In the genomic region with DNA sequence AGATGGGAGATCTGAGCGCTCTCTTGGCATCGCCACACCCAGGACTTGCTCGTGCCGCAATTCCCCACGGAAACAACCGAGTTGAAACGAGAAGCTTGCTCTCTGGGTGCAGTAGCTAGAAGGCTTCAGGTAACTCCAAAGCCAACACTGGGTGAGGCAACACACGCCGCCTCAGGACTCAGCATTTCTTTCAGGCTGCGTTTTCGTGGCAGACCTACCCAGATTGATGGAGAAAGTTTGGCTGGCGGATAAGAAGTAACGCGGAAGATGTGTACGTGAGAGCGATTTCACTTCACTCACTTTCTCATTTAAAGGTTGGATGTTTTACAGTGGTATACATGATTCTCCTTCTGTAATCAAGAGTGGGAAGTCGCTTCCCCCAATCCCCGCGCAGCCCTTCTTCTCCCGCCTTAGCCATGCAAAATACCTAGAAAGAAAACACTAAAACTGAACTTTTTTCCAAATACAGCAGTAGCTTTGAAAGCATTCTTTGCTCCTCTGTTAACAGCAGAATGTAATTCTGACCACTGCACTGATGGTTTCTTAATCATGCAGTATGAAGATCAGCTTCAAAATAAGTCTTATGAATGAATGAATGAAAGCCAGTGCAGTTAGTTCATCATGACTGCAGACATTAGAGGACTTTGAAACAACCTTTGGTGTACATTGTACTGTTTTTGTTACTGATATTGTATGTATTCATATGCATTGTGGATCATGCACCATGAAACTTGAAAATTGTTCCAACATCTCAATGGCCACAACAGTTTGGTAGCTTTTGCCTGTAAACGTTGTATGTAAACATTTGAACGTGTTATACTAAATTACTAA, we compare ENCODE assay signal across 8 cellular contexts. TPM values are rescaled to one million over a fixed set of nuclear protein-coding genes. Genes with fewer than 3 reads are reported as not detected.
DNase-seq lines count a peak whose midpoint lies in the region; ATAC-seq and TF ChIP-seq lines count a peak whose summit lies in the region.

No MANE protein-coding gene starts in this region.

- peak overlapping the region; percentile 59 for H3K9ac ChIP-seq in HUES64 (ENCODE audit: low read depth, low read length)

- H3K9me3 Mint-ChIP-seq in T-helper 1 cell treated with Interleukin-12 subunit alpha and Interleukin-12 subunit beta and Interleukin-4 antibody, amounts not matched to agents 30 μg/mL and 1 μg/mL, for 36 hours = peaks cover 4% of the 10 kb centered on the region
- H3K9me3 Mint-ChIP-seq in memory B cell = peaks cover 1% of the 10 kb centered on the region

- H3K4me1 ChIP-seq in HUES64 (ENCODE audit: insufficient read depth, low read length) (peaks cover 30% of the 10 kb centered on the region), thymus (ENCODE audit: control insufficient read depth, insufficient read depth, low read length) (peaks cover 18% of the 10 kb centered on the region)

- H3K4me1 Mint-ChIP-seq in T-helper 1 cell treated with Interleukin-12 subunit alpha and Interleukin-12 subunit beta and Interleukin-4 antibody, amounts not matched to agents 30 μg/mL and 1 μg/mL, for 36 hours (ENCODE audit: low read depth) = peaks cover 33% of the 10 kb centered on the region
- H3K4me1 Mint-ChIP-seq in memory B cell = peaks cover 21% of the 10 kb centered on the region

- 3% methylated on average over 19 of the region's 22 CpGs for WGBS in HUES64
- whole genome bisulfite sequencing in thymus = 3% methylated on average over 22 of the region's 22 CpGs

- H3K9me3 ChIP-seq in HUES64 (ENCODE audit: insufficient read depth, low read depth, low read length) = no peaks in the 10 kb centered on the region
- H3K9me3 ChIP-seq in thymus (ENCODE audit: control insufficient read depth) = no peaks in the 10 kb centered on the region

- DNase-seq in GM10248 (ENCODE audit: extremely low spot score) = peak; percentile 50
- peak in 4 of 10 donors; percentile 37 to 48 (median 42) for DNase-seq in dorsolateral prefrontal cortex
- no peak for DNase-seq in memory B cell (ENCODE audit: low spot score in 2 of 2)
- DNase-seq in GOT3 (lab: John Stamatoyannopoulos, UW) = no peak

- CTCF ChIA-PET in GM10248 (lab: Yijun Ruan, JAX) = interaction anchor here (1.0 to 2.6 kb wide), 10 partner anchors 9 to 298 kb away, joined by 3 to 8 read pairs (median 4); no protein-coding TSS in a partner anchor

- no peak for TF ChIP-seq CTCF in GM10248 (IDR thresholded peaks at IDR 0.05; ENCODE audit: control extremely low read depth, extremely low read depth, low read depth, missing control alignments)
- peak in 4 of 56 donors; percentile 0 to 5 (median 2) for TF ChIP-seq CTCF in dorsolateral prefrontal cortex (IDR thresholded peaks at IDR 0.05 in 54 of 56, conservative IDR thresholded peaks at IDR 0.05 in 2 of 56; ENCODE audit: low read depth in 1 of 56, partially characterized antibody in 56 of 56)

- H3K27me3 Mint-ChIP-seq in T-helper 1 cell treated with Interleukin-12 subunit alpha and Interleukin-12 subunit beta and Interleukin-4 antibody, amounts not matched to agents 30 μg/mL and 1 μg/mL, for 36 hours (ENCODE audit: low read depth) = no peaks in the 10 kb centered on the region
- no peaks in the 10 kb centered on the region for H3K27me3 Mint-ChIP-seq in memory B cell

- POLR2A ChIA-PET in GM10248 (lab: Yijun Ruan, JAX) = interaction anchor here (1.0 kb wide), 1 partner anchor 592 kb away, joined by 3 read pairs; no protein-coding TSS in a partner anchor

- H3K4me3 Mint-ChIP-seq in T-helper 1 cell treated with Interleukin-12 subunit alpha and Interleukin-12 subunit beta and Interleukin-4 antibody, amounts not matched to agents 30 μg/mL and 1 μg/mL, for 36 hours = peak overlapping the region; percentile 93
- peak overlapping the region; percentile 95 for H3K4me3 Mint-ChIP-seq in memory B cell

- peaks cover 3% of the 10 kb centered on the region for H3K36me3 Mint-ChIP-seq in T-helper 1 cell treated with Interleukin-12 subunit alpha and Interleukin-12 subunit beta and Interleukin-4 antibody, amounts not matched to agents 30 μg/mL and 1 μg/mL, for 36 hours (ENCODE audit: low read depth)
- no peaks in the 10 kb centered on the region for H3K36me3 Mint-ChIP-seq in memory B cell

- no peaks in the 10 kb centered on the region for H3K36me3 ChIP-seq in HUES64 (ENCODE audit: insufficient read depth, low read length)
- H3K36me3 ChIP-seq in thymus (ENCODE audit: control insufficient read depth, insufficient read depth) = no peaks in the 10 kb centered on the region

- H3K4me3 ChIP-seq in HUES64 (ENCODE audit: low read length) (peak overlapping the region; percentile 87), dorsolateral prefrontal cortex (peak overlapping the region; percentile 58 to 97 (median 84)), thymus (ENCODE audit: low read length) (peak overlapping the region; percentile 72)

- peak overlapping the region; percentile 92 for H3K27ac Mint-ChIP-seq in T-helper 1 cell treated with Interleukin-12 subunit alpha and Interleukin-12 subunit beta and Interleukin-4 antibody, amounts not matched to agents 30 μg/mL and 1 μg/mL, for 36 hours
- H3K27ac Mint-ChIP-seq in memory B cell = no peak overlapping the region

- intact Hi-C loops in dorsolateral prefrontal cortex (cut with DNase I) = loop anchor here (2.0 to 10.0 kb wide), 8 partner anchors 79 to 499 kb away; no protein-coding TSS in a partner anchor

- peaks cover 44% of the 10 kb centered on the region for H3K27me3 ChIP-seq in HUES64 (ENCODE audit: insufficient read depth, low read length)
- no peaks in the 10 kb centered on the region for H3K27me3 ChIP-seq in dorsolateral prefrontal cortex
- H3K27me3 ChIP-seq in thymus (ENCODE audit: control insufficient read depth, insufficient read depth) = no peaks in the 10 kb centered on the region

- H3K27ac ChIP-seq in HUES64 (ENCODE audit: low read depth, low read length) = peak overlapping the region; percentile 70; the same call in 1 of the 2 replicates
- H3K27ac ChIP-seq in dorsolateral prefrontal cortex = peak overlapping the region in 51 of 59 donors; percentile 58 to 94 (median 87)
- H3K27ac ChIP-seq in thymus (ENCODE audit: low read depth) = peak overlapping the region; percentile 71

- ATAC-seq in GM21576 (IDR thresholded peaks at IDR 0.05; ENCODE audit: unreplicated experiment) (peak; percentile 23), memory B cell (ENCODE audit: low read depth) (peak; percentile 8)

RNA-seq across cellular contexts. Expression of gene TNIK, which starts 1.1 kb away (rescaled TPM):
- 30.8 TPM for polyA plus RNA-seq in HUES64 (2013, experiment 1 of 2)
- polyA plus RNA-seq in HUES64 (2013, experiment 2 of 2) = 32.2 TPM
- total RNA-seq in dorsolateral prefrontal cortex = 100 to 1,000 TPM in 68 of 120 experiments, 10 to 100 TPM in 52; 63.1 to 191 (median 103) TPM
- polyA plus RNA-seq in thymus = 6.5 TPM
